In the genomic region with DNA sequence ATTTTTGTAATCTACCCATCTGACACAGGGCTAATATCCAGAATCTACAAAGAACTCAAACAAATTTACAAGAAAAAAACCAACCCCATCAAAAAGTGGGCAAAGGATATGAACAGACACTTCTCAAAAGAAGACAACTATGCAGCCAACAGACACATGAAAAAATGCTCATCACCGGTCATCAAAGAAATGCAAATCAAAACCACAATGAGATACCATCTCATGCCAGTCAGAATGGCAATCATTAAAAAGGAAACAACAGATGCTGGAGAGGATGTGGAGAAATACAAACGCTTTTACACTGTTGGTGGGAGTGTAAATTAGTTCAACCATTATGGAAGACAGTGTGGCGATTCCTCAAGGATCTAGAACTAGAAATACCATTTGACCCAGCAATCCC, we compare ENCODE assay signal across 8 cellular contexts. TPM values are rescaled to one million over a fixed set of nuclear protein-coding genes. Genes with fewer than 3 reads are reported as not detected.
DNase-seq lines count a peak whose midpoint lies in the region; ATAC-seq and TF ChIP-seq lines count a peak whose summit lies in the region.
"Not testable (repeated sequence)": the region's sequence is repeated elsewhere in the genome, so short reads cannot be mapped to it uniquely, and the experiment has no call there.

No MANE protein-coding gene starts in this region.

- H3K9me3 Mint-ChIP-seq in CD4-positive, alpha-beta memory T cell; activated CD4-positive, alpha-beta T cell treated with anti-CD3 and anti-CD28 coated beads, Interleukin-2, amount 10 ng/mL, durations not matched to agents 24 days and 14 days; activated CD8-positive, alpha-beta T cell treated with anti-CD3 and anti-CD28 coated beads for 36 hours; activated T-cell treated with anti-CD3 and anti-CD28 coated beads, Interleukin-2, amount 50 U/mL, for 72 hours; activated naive CD8-positive, alpha-beta T cell treated with anti-CD3 and anti-CD28 coated beads, Interleukin-2, amount 50 U/mL, for 24 hours; stimulated activated naive CD8-positive, alpha-beta T cell treated with anti-CD3 and anti-CD28 coated beads, Interleukin-15, Interleukin-2, amounts not matched to agents 100 ng/mL and 50 ng/mL, for 24 hours: not testable (repeated sequence)

- intact Hi-C loops in CD4-positive, alpha-beta memory T cell (cut with micrococcal nuclease), result loop anchor here (5.0 kb wide), 1 partner anchor 454 kb away; no protein-coding TSS in a partner anchor
- intact Hi-C loops in activated CD4-positive, alpha-beta T cell treated with anti-CD3 and anti-CD28 coated beads, Interleukin-2, amount 10 ng/mL, durations not matched to agents 24 days and 14 days (cut with micrococcal nuclease); activated CD8-positive, alpha-beta T cell treated with anti-CD3 and anti-CD28 coated beads for 36 hours (cut with micrococcal nuclease): not testable (repeated sequence)

- H3K27ac Mint-ChIP-seq in CD4-positive, alpha-beta memory T cell, result peak overlapping the region; percentile 24 to 84 (median 55)
- H3K27ac Mint-ChIP-seq in activated CD4-positive, alpha-beta T cell treated with anti-CD3 and anti-CD28 coated beads, Interleukin-2, amount 10 ng/mL, durations not matched to agents 24 days and 14 days, result peak overlapping the region; percentile 65
- peak overlapping the region; percentile 75 for H3K27ac Mint-ChIP-seq in activated CD8-positive, alpha-beta T cell treated with anti-CD3 and anti-CD28 coated beads for 36 hours
- peak overlapping the region; percentile 3 for H3K27ac Mint-ChIP-seq in activated T-cell treated with anti-CD3 and anti-CD28 coated beads, Interleukin-2, amount 50 U/mL, for 72 hours
- peak overlapping the region; percentile 16 for H3K27ac Mint-ChIP-seq in activated naive CD8-positive, alpha-beta T cell treated with anti-CD3 and anti-CD28 coated beads, Interleukin-2, amount 50 U/mL, for 24 hours
- H3K27ac Mint-ChIP-seq in stimulated activated naive CD8-positive, alpha-beta T cell treated with anti-CD3 and anti-CD28 coated beads, Interleukin-15, Interleukin-2, amounts not matched to agents 100 ng/mL and 50 ng/mL, for 24 hours, result peak overlapping the region; percentile 64

- peaks cover 21 to 37% of the 10 kb centered on the region in 2 donors for H3K36me3 Mint-ChIP-seq in CD4-positive, alpha-beta memory T cell
- H3K36me3 Mint-ChIP-seq in activated CD4-positive, alpha-beta T cell treated with anti-CD3 and anti-CD28 coated beads, Interleukin-2, amount 10 ng/mL, durations not matched to agents 24 days and 14 days (ENCODE audit: low read depth), result peaks cover 42% of the 10 kb centered on the region
- peaks cover 47% of the 10 kb centered on the region for H3K36me3 Mint-ChIP-seq in activated CD8-positive, alpha-beta T cell treated with anti-CD3 and anti-CD28 coated beads for 36 hours (ENCODE audit: low read depth)
- H3K36me3 Mint-ChIP-seq in activated T-cell treated with anti-CD3 and anti-CD28 coated beads, Interleukin-2, amount 50 U/mL, for 72 hours (ENCODE audit: insufficient read depth in 2 of 2), result peaks cover 4 to 29% of the 10 kb centered on the region in 2 donors
- peaks cover 56% of the 10 kb centered on the region for H3K36me3 Mint-ChIP-seq in activated naive CD8-positive, alpha-beta T cell treated with anti-CD3 and anti-CD28 coated beads, Interleukin-2, amount 50 U/mL, for 24 hours (ENCODE audit: low read depth)
- peaks cover 56% of the 10 kb centered on the region for H3K36me3 Mint-ChIP-seq in stimulated activated naive CD8-positive, alpha-beta T cell treated with anti-CD3 and anti-CD28 coated beads, Interleukin-15, Interleukin-2, amounts not matched to agents 100 ng/mL and 50 ng/mL, for 24 hours (ENCODE audit: low read depth)

- H3K4me1 ChIP-seq in CD4-positive, alpha-beta memory T cell (ENCODE audit: insufficient read depth, low read length), result peaks cover 34% of the 10 kb centered on the region

- H3K9me3 ChIP-seq in CD4-positive, alpha-beta memory T cell (ENCODE audit: control insufficient read depth in 1 of 2, low read length in 2 of 2), result not testable (repeated sequence)

- peaks cover 16% of the 10 kb centered on the region for H3K36me3 ChIP-seq in CD4-positive, alpha-beta memory T cell (ENCODE audit: insufficient read depth, low read length)

- H3K27me3 ChIP-seq in CD4-positive, alpha-beta memory T cell (ENCODE audit: insufficient read depth, low read length), result not testable (repeated sequence)

- not testable (repeated sequence) for H3K27me3 Mint-ChIP-seq in CD4-positive, alpha-beta memory T cell; activated CD4-positive, alpha-beta T cell treated with anti-CD3 and anti-CD28 coated beads, Interleukin-2, amount 10 ng/mL, durations not matched to agents 24 days and 14 days; activated CD8-positive, alpha-beta T cell treated with anti-CD3 and anti-CD28 coated beads for 36 hours; activated T-cell treated with anti-CD3 and anti-CD28 coated beads, Interleukin-2, amount 50 U/mL, for 72 hours (ENCODE audit: low read depth); activated naive CD8-positive, alpha-beta T cell treated with anti-CD3 and anti-CD28 coated beads, Interleukin-2, amount 50 U/mL, for 24 hours; stimulated activated naive CD8-positive, alpha-beta T cell treated with anti-CD3 and anti-CD28 coated beads, Interleukin-15, Interleukin-2, amounts not matched to agents 100 ng/mL and 50 ng/mL, for 24 hours

- peaks cover 13 to 29% (median 20%) of the 10 kb centered on the region in 4 donors for H3K4me1 Mint-ChIP-seq in CD4-positive, alpha-beta memory T cell
- peaks cover 14% of the 10 kb centered on the region for H3K4me1 Mint-ChIP-seq in activated CD4-positive, alpha-beta T cell treated with anti-CD3 and anti-CD28 coated beads, Interleukin-2, amount 10 ng/mL, durations not matched to agents 24 days and 14 days
- H3K4me1 Mint-ChIP-seq in activated CD8-positive, alpha-beta T cell treated with anti-CD3 and anti-CD28 coated beads for 36 hours (ENCODE audit: low read depth), result peaks cover 25% of the 10 kb centered on the region
- H3K4me1 Mint-ChIP-seq in activated T-cell treated with anti-CD3 and anti-CD28 coated beads, Interleukin-2, amount 50 U/mL, for 72 hours (ENCODE audit: low read depth), result peaks cover 17% of the 10 kb centered on the region
- peaks cover 32% of the 10 kb centered on the region for H3K4me1 Mint-ChIP-seq in activated naive CD8-positive, alpha-beta T cell treated with anti-CD3 and anti-CD28 coated beads, Interleukin-2, amount 50 U/mL, for 24 hours
- H3K4me1 Mint-ChIP-seq in stimulated activated naive CD8-positive, alpha-beta T cell treated with anti-CD3 and anti-CD28 coated beads, Interleukin-15, Interleukin-2, amounts not matched to agents 100 ng/mL and 50 ng/mL, for 24 hours (ENCODE audit: low read depth), result peaks cover 33% of the 10 kb centered on the region

- H3K27ac ChIP-seq in CD4-positive, alpha-beta memory T cell (ENCODE audit: low read depth, low read length), result not testable (repeated sequence)

- not testable (repeated sequence) for TF ChIP-seq CTCF in activated CD8-positive, alpha-beta T cell treated with anti-CD3 and anti-CD28 coated beads for 36 hours (IDR thresholded peaks at IDR 0.05)

- CTCF ChIA-PET in CD4-positive, alpha-beta memory T cell (lab: Charles Lee; ENCODE audit: partially characterized antibody); activated CD8-positive, alpha-beta T cell treated with anti-CD3 and anti-CD28 coated beads for 36 hours (lab: Charles Lee): not testable (repeated sequence)

- DNase-seq in CD4-positive, alpha-beta memory T cell, result peak in 4 of 5 donors; percentile 38 to 58 (median 53)
- peak; percentile 65 for DNase-seq in Jurkat, Clone E6-1 (ENCODE audit: low read depth, low spot score)
- peak; percentile 0 for DNase-seq in NCI-H526 treated with DMSO at 0.1 percent for 48 hours (lab: John Stamatoyannopoulos, UW)
- not testable (repeated sequence) for DNase-seq in activated CD4-positive, alpha-beta T cell treated with anti-CD3 and anti-CD28 coated beads, Interleukin-2, amount 10 ng/mL, durations not matched to agents 24 days and 14 days; activated CD8-positive, alpha-beta T cell treated with anti-CD3 and anti-CD28 coated beads for 36 hours; activated T-cell treated with anti-CD3 and anti-CD28 coated beads, Interleukin-2, amount 50 U/mL, for 72 hours; activated naive CD8-positive, alpha-beta T cell treated with anti-CD3 and anti-CD28 coated beads, Interleukin-2, amount 50 U/mL, for 24 hours

- not testable (repeated sequence) for ATAC-seq in activated CD8-positive, alpha-beta T cell treated with anti-CD3 and anti-CD28 coated beads for 36 hours; activated T-cell treated with anti-CD3 and anti-CD28 coated beads, Interleukin-2, amount 50 U/mL, for 72 hours (replicated peaks in 1 of 2); activated naive CD8-positive, alpha-beta T cell treated with anti-CD3 and anti-CD28 coated beads, Interleukin-2, amount 50 U/mL, for 24 hours

- peak overlapping the region in 6 of 8 donors; percentile 3 to 80 (median 57) for H3K4me3 Mint-ChIP-seq in CD4-positive, alpha-beta memory T cell
- not testable (repeated sequence) for H3K4me3 Mint-ChIP-seq in activated CD4-positive, alpha-beta T cell treated with anti-CD3 and anti-CD28 coated beads, Interleukin-2, amount 10 ng/mL, durations not matched to agents 24 days and 14 days; activated CD8-positive, alpha-beta T cell treated with anti-CD3 and anti-CD28 coated beads for 36 hours; activated T-cell treated with anti-CD3 and anti-CD28 coated beads, Interleukin-2, amount 50 U/mL, for 72 hours; activated naive CD8-positive, alpha-beta T cell treated with anti-CD3 and anti-CD28 coated beads, Interleukin-2, amount 50 U/mL, for 24 hours; stimulated activated naive CD8-positive, alpha-beta T cell treated with anti-CD3 and anti-CD28 coated beads, Interleukin-15, Interleukin-2, amounts not matched to agents 100 ng/mL and 50 ng/mL, for 24 hours

- H3K4me3 ChIP-seq in CD4-positive, alpha-beta memory T cell (ENCODE audit: low read length in 2 of 2); Jurkat, Clone E6-1 (ENCODE audit: low read length): not testable (repeated sequence)

- POLR2A ChIA-PET in CD4-positive, alpha-beta memory T cell (lab: Charles Lee; ENCODE audit: partially characterized antibody); activated CD8-positive, alpha-beta T cell treated with anti-CD3 and anti-CD28 coated beads for 36 hours (lab: Charles Lee): not testable (repeated sequence)

RNA-seq across cellular contexts. Expression of a gene that starts 16.2 kb away (rescaled TPM):
- 10 to 100 TPM; 45.8 to 48.1 TPM for total RNA-seq in CD4-positive, alpha-beta memory T cell
- 100 to 1,000 TPM in 1 of 2 donors, 10 to 100 TPM in 1; 82.5 to 110 TPM for polyA plus RNA-seq in CD4-positive, alpha-beta memory T cell
- 164 TPM for polyA plus RNA-seq in Jurkat, Clone E6-1 (2012; ENCODE audit: insufficient read depth, insufficient read length)
- 175 and 189 TPM in 2 replicates for total RNA-seq in activated CD4-positive, alpha-beta T cell treated with anti-CD3 and anti-CD28 coated beads, Interleukin-2, amount 10 ng/mL, durations not matched to agents 24 days and 14 days
- total RNA-seq in activated CD8-positive, alpha-beta T cell treated with anti-CD3 and anti-CD28 coated beads for 36 hours, result 100 to 1,000 TPM; 168 TPM
- total RNA-seq in activated T-cell treated with anti-CD3 and anti-CD28 coated beads, Interleukin-2, amount 50 U/mL, for 72 hours, result 100 to 1,000 TPM; 110 to 139 TPM

Comparison
In these comparisons a context has a peak if more than half of its experiments do, and no peak if none do; other contexts are left out.
1. H3K27ac Mint-ChIP-seq: peak in every context shown above with its lines; median percentile 75 in activated CD8-positive, alpha-beta T cell treated with anti-CD3 and anti-CD28 coated beads for 36 hours; 65 in activated CD4-positive, alpha-beta T cell treated with anti-CD3 and anti-CD28 coated beads, Interleukin-2, amount 10 ng/mL, durations not matched to agents 24 days and 14 days; 64 in stimulated activated naive CD8-positive, alpha-beta T cell treated with anti-CD3 and anti-CD28 coated beads, Interleukin-15, Interleukin-2, amounts not matched to agents 100 ng/mL and 50 ng/mL, for 24 hours; 55 in CD4-positive, alpha-beta memory T cell; 16 in activated naive CD8-positive, alpha-beta T cell treated with anti-CD3 and anti-CD28 coated beads, Interleukin-2, amount 50 U/mL, for 24 hours; 3 in activated T-cell treated with anti-CD3 and anti-CD28 coated beads, Interleukin-2, amount 50 U/mL, for 72 hours.